ENCODE assay signal across 28 cellular contexts in the genomic region with DNA sequence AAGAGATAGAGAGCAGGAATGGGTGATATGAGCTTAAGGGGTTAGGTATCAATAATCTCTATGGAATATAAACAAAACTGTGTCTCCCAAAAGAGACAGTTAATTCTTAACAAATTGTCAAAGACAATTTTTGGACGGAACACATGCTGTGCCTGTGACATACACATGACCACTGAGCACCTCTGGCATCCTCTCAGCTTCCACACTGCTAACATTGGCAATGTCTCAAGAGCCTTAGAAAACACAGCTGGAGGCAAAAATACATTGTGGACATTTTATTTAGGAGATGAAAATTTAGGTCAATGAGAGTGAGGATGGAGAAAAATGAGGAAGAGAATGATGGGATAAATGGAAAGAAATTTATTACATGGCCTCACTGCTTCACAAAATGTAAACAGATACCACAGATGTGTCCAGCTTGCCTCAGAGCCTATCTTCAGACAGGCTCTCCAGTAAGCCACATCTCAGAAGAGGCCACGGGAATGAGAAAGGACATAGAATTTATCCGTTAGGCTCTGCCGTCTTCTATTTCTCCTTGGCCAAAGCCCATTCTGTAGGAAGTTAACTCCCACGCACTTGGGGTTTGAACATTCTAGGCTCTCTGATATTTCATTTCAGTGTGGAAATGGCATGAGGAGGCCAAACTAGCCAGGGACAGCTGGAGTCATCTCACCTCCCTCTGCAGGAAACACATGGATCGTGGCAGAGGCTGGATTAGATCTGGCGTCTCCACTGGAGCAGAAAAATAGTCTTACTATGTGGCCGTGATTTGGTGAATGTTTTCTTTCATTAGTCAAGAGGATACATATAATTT.
DNase-seq lines count a peak whose midpoint lies in the region; ATAC-seq and TF ChIP-seq lines count a peak whose summit lies in the region.
"Had no signal": no experiment of that assay in that cellular context is flagged by ENCODE, and none has a peak within 500 bp of the region (broad histone marks: within the 10 kb centered on the region; RNA-seq: fewer than 3 reads in every experiment).

No MANE protein-coding gene starts in this region.

- H3K4me1 ChIP-seq in GM23248 (ENCODE audit: insufficient read depth) (peaks cover 19% of the 10 kb centered on the region), adipocyte (ENCODE audit: control insufficient read depth, insufficient read depth, low read length) (peaks cover 22% of the 10 kb centered on the region)

- H3F3A ChIP-seq in GM23248 (ENCODE audit: insufficient read depth): 0 out of 2 replicates have a peak, but pooled peaks cover 8% of the 10 kb centered on the region

- H3K27me3 ChIP-seq in GM23248 (replicated peaks; ENCODE audit: insufficient read depth): no peaks in the 10 kb centered on the region
- no peaks in the 10 kb centered on the region for H3K27me3 ChIP-seq in adipocyte (replicated peaks; ENCODE audit: control insufficient read depth, insufficient read depth, low read length)
- H3K27me3 ChIP-seq: brain microvascular endothelial cell, foreskin keratinocyte, ovary had no signal

- no peak for ATAC-seq in HG03520 (IDR thresholded peaks at IDR 0.05; ENCODE audit: unreplicated experiment)
- ATAC-seq in HG03432 (IDR thresholded peaks at IDR 0.05; ENCODE audit: unreplicated experiment): no peak
- ATAC-seq: activated CD8-positive, alpha-beta T cell treated with anti-CD3 and anti-CD28 coated beads, Interleukin-2, amount 10 ng/mL, durations not matched to agents 7 days and 5 days; foreskin keratinocyte; T-cell had no signal

- no peaks in the 10 kb centered on the region for H3K36me3 Mint-ChIP-seq in nephron (ENCODE audit: low read depth)
- H3K36me3 Mint-ChIP-seq: activated naive CD4-positive, alpha-beta T cell treated with anti-CD3 and anti-CD28 coated beads, Interleukin-2, amount 10 ng/mL, durations not matched to agents 7 days and 5 days; IgD-negative memory B cell; T-cell had no signal

- H3K4me3 Mint-ChIP-seq in nephron: no peak overlapping the region
- H3K4me3 Mint-ChIP-seq: activated CD8-positive, alpha-beta T cell treated with anti-CD3 and anti-CD28 coated beads, Interleukin-2, amount 10 ng/mL, durations not matched to agents 7 days and 5 days; activated naive CD4-positive, alpha-beta T cell treated with anti-CD3 and anti-CD28 coated beads, Interleukin-2, amount 10 ng/mL, durations not matched to agents 7 days and 5 days; B cell; CD8-positive, alpha-beta memory T cell; IgD-negative memory B cell; nephron progenitor cell; T-cell had no signal

- no peak overlapping the region for H3K4me2 ChIP-seq in GM23248 (ENCODE audit: unreplicated experiment)

- DNase-seq in GM23248: peak; percentile 9
- DNase-seq in adipocyte (ENCODE audit: low read depth): peak; percentile 43
- DNase-seq in fibroblast of the aortic adventitia (ENCODE audit: low read depth): peak; percentile 18
- DNase-seq in ureter (ENCODE audit: low spot score): no peak
- DNase-seq: activated CD4-positive, alpha-beta T cell treated with anti-CD3 and anti-CD28 coated beads for 4 hours; activated CD8-positive, alpha-beta T cell treated with anti-CD3 and anti-CD28 coated beads, Interleukin-2, amount 10 ng/mL, durations not matched to agents 7 days and 5 days; activated naive CD4-positive, alpha-beta T cell treated with anti-CD3 and anti-CD28 coated beads, Interleukin-2, amount 10 ng/mL, durations not matched to agents 7 days and 5 days; brain microvascular endothelial cell; CD8-positive, alpha-beta memory T cell; DMS 273 treated with DMSO at 0.1 percent for 48 hours; foreskin keratinocyte; HCEC 1CT; NCI-H1048; NCI-H2107; NCI-H345; nephron progenitor cell; ovary; stimulated activated CD4-positive, alpha-beta T cell treated with anti-CD3 and anti-CD28 coated beads, Interleukin-1b, Interleukin-23, amount 100 ng/mL, for 48 hours; stimulated activated naive CD4-positive, alpha-beta T cell treated with Interleukin-2 at 50 U/mL for 16 hours; T-cell; WERI-Rb-1 had no signal

- in situ Hi-C loops in GM23248 (cut with MboI): no loop called here

- H3K9ac ChIP-seq in GM23248 (no peak overlapping the region), adipocyte (ENCODE audit: low read length) (no peak overlapping the region)

- peak overlapping the region; percentile 58 to 60 (median 58) for H3K27ac Mint-ChIP-seq in nephron
- H3K27ac Mint-ChIP-seq: activated CD8-positive, alpha-beta T cell treated with anti-CD3 and anti-CD28 coated beads, Interleukin-2, amount 10 ng/mL, durations not matched to agents 7 days and 5 days; activated naive CD4-positive, alpha-beta T cell treated with anti-CD3 and anti-CD28 coated beads, Interleukin-2, amount 10 ng/mL, durations not matched to agents 7 days and 5 days; B cell; CD8-positive, alpha-beta memory T cell; IgD-negative memory B cell; nephron progenitor cell; T-cell had no signal

- H3K27me3 Mint-ChIP-seq in nephron (ENCODE audit: low read depth): no peaks in the 10 kb centered on the region
- H3K27me3 Mint-ChIP-seq: activated naive CD4-positive, alpha-beta T cell treated with anti-CD3 and anti-CD28 coated beads, Interleukin-2, amount 10 ng/mL, durations not matched to agents 7 days and 5 days; B cell; IgD-negative memory B cell; T-cell had no signal

- H3K9me2 ChIP-seq in GM23248 (ENCODE audit: insufficient read depth): no peaks in the 10 kb centered on the region

- no peaks in the 10 kb centered on the region for H3K9me3 ChIP-seq in GM23248 (ENCODE audit: low read depth)
- H3K9me3 ChIP-seq in adipocyte (ENCODE audit: control insufficient read depth, low read length): peaks cover 3% of the 10 kb centered on the region
- H3K9me3 ChIP-seq: ovary had no signal

- no peaks in the 10 kb centered on the region for H4K20me1 ChIP-seq in GM23248 (ENCODE audit: insufficient read depth)

- H3K79me2 ChIP-seq in GM23248 (ENCODE audit: insufficient read depth): no peaks in the 10 kb centered on the region

- no peak overlapping the region for H2AFZ ChIP-seq in GM23248

- no peaks in the 10 kb centered on the region for H3K36me3 ChIP-seq in GM23248 (ENCODE audit: low read depth)
- no peaks in the 10 kb centered on the region for H3K36me3 ChIP-seq in adipocyte (ENCODE audit: control insufficient read depth, insufficient read depth, low read length, severe bottlenecking)
- H3K36me3 ChIP-seq: brain microvascular endothelial cell, ovary, WERI-Rb-1 had no signal

- 68 to 76% methylated on average over 8 of the region's 8 CpGs for WGBS in GM23248 (ENCODE audit: low coverage in 1 of 2, low lambda C conversion rate in 2 of 2, missing lambda C conversion rate in 2 of 2), 2 experiments

- no peak overlapping the region for H3K4me3 ChIP-seq in GM23248
- H3K4me3 ChIP-seq in adipocyte (ENCODE audit: low read length): no peak overlapping the region
- H3K4me3 ChIP-seq in fibroblast of the aortic adventitia (ENCODE audit: low read depth, low read length): no peak overlapping the region
- H3K4me3 ChIP-seq: lung, ovary, skin epidermis had no signal

- TF ChIP-seq CTCF in fibroblast of the aortic adventitia (IDR thresholded peaks at IDR 0.05; ENCODE audit: insufficient read depth, low read length) (no peak), nephron (IDR thresholded peaks at IDR 0.05; ENCODE audit: unreplicated experiment in 3 of 3) (no peak)

- no peaks in the 10 kb centered on the region for H3K9me3 Mint-ChIP-seq in nephron
- H3K9me3 Mint-ChIP-seq: activated naive CD4-positive, alpha-beta T cell treated with anti-CD3 and anti-CD28 coated beads, Interleukin-2, amount 10 ng/mL, durations not matched to agents 7 days and 5 days; CD8-positive, alpha-beta memory T cell; nephron progenitor cell; T-cell had no signal

- H3K27ac ChIP-seq in GM23248: no peak overlapping the region
- H3K27ac ChIP-seq: brain microvascular endothelial cell, foreskin keratinocyte, ovary, skin epidermis, WERI-Rb-1 had no signal

- H3K4me1 Mint-ChIP-seq in nephron: peaks cover 27% of the 10 kb centered on the region
- H3K4me1 Mint-ChIP-seq: activated naive CD4-positive, alpha-beta T cell treated with anti-CD3 and anti-CD28 coated beads, Interleukin-2, amount 10 ng/mL, durations not matched to agents 7 days and 5 days; B cell; CD8-positive, alpha-beta memory T cell; IgD-negative memory B cell; nephron progenitor cell; T-cell had no signal
